ENCODE assay signal across 9 cellular contexts in genomic region chr6:50128420-50129005, GRCh38.
A peak's percentile ranks its signal among the peaks of the same experiment; 100 is the strongest.
DNase-seq lines count a peak whose midpoint lies in the region; ATAC-seq, FAIRE-seq and TF ChIP-seq lines count a peak whose summit lies in the region.
"Had no signal": no experiment of that assay in that cellular context is flagged by ENCODE, and none has a peak within 500 bp of the region (broad histone marks: within the 10 kb centered on the region; RNA-seq: fewer than 3 reads in every experiment).

No MANE protein-coding gene starts in this region.

- no peak overlapping the region for H2BK15ac ChIP-seq in IMR-90 (ENCODE audit: low read depth, low read length)

- TF ChIP-seq EP300 in HepG2 (IDR thresholded peaks at IDR 0.05; ENCODE audit: low read depth in 2 of 2, low read length in 2 of 2): no peak
- no peak for TF ChIP-seq EP300 in HepG2 (CRISPR knock-in tag; IDR thresholded peaks at IDR 0.05; ENCODE audit: borderline replicate concordance)

- H2BK120ac ChIP-seq in IMR-90 (ENCODE audit: low read depth, low read length): no peak overlapping the region

- BruUV-seq in IMR-90 (replicated peaks; lab: Mats Ljungman, UMichigan) (no TSS peak), HepG2 (replicated peaks; lab: Mats Ljungman, UMichigan) (no TSS peak)

- ATAC-seq in CD8-positive, alpha-beta T cell: no peak
- no peak for ATAC-seq in IMR-90 (ENCODE audit: low read depth)
- no peak for ATAC-seq in HepG2
- ATAC-seq in activated T-cell treated with anti-CD3 and anti-CD28 coated beads, Interleukin-2, amount 50 U/mL, for 72 hours (replicated peaks in 1 of 2): no peak
- no peak for ATAC-seq in GM18907 (IDR thresholded peaks at IDR 0.05; ENCODE audit: unreplicated experiment)
- ATAC-seq in HG03571 (IDR thresholded peaks at IDR 0.05; ENCODE audit: unreplicated experiment): no peak

- H4K91ac ChIP-seq in IMR-90 (ENCODE audit: insufficient read depth, low read depth, low read length): no peak overlapping the region

- no peak overlapping the region for H3K23ac ChIP-seq in IMR-90 (ENCODE audit: low read depth, low read length)

- no peak overlapping the region for H2BK20ac ChIP-seq in IMR-90 (ENCODE audit: low read depth, low read length)

- no peaks in the 10 kb centered on the region for H3K9me1 ChIP-seq in IMR-90 (ENCODE audit: insufficient read depth, low read length)

- no peak overlapping the region for H2BK5ac ChIP-seq in IMR-90 (ENCODE audit: low read depth, low read length, poor library complexity, severe bottlenecking)

- H3K9me3 Mint-ChIP-seq in CD8-positive, alpha-beta T cell: no peaks in the 10 kb centered on the region
- H3K9me3 Mint-ChIP-seq in activated T-cell treated with anti-CD3 and anti-CD28 coated beads, Interleukin-2, amount 50 U/mL, for 72 hours: no peaks in the 10 kb centered on the region

- H3K36me3 ChIP-seq in CD8-positive, alpha-beta T cell (ENCODE audit: insufficient read depth, low read length): no peaks in the 10 kb centered on the region
- H3K36me3 ChIP-seq in IMR-90 (ENCODE audit: control insufficient read depth, insufficient read depth, low read length) (no peaks in the 10 kb centered on the region), adrenal gland (replicated peaks in 1 of 2) (no peaks in the 10 kb centered on the region), HepG2 (replicated peaks in 1 of 2; ENCODE audit: control insufficient read depth in 1 of 2, insufficient read depth in 2 of 2, low read length in 2 of 2) (no peaks in the 10 kb centered on the region)

- no peak overlapping the region; the same call in 1 of the 2 replicates for H3K4me2 ChIP-seq in IMR-90 (ENCODE audit: low read depth, low read length)
- H3K4me2 ChIP-seq in HepG2 (ENCODE audit: low read depth, low read length): no peak overlapping the region

- dilution Hi-C loops in IMR-90 (cut with HindIII; ENCODE audit: low sequenced_read_pairs, unreplicated experiment): no loop called here

- H2AK9ac ChIP-seq in IMR-90 (replicated peaks; ENCODE audit: low read depth, low read length, poor library complexity): no peak overlapping the region

- TF ChIP-seq CTCF in CD8-positive, alpha-beta T cell (IDR thresholded peaks at IDR 0.05): peak; percentile 42
- peak; percentile 54 for TF ChIP-seq CTCF in IMR-90 (conservative IDR thresholded peaks at IDR 0.05; ENCODE audit: low read depth, low read length)
- TF ChIP-seq CTCF in adrenal gland (IDR thresholded peaks at IDR 0.05): peak; percentile 28 to 65 (median 44)
- peak; percentile 37 for TF ChIP-seq CTCF in HepG2 (CRISPR knock-in tag; IDR thresholded peaks at IDR 0.05)

- TF ChIP-seq POLR2A in IMR-90 (IDR thresholded peaks at IDR 0.05; ENCODE audit: low read depth, low read length): no peak
- no peak for TF ChIP-seq POLR2A in adrenal gland (IDR thresholded peaks at IDR 0.05)
- no peak for TF ChIP-seq POLR2A in HepG2 (IDR thresholded peaks at IDR 0.05; ENCODE audit: insufficient read depth in 1 of 2, low read depth in 2 of 2, low read length in 2 of 2)

- H3K4me3 Mint-ChIP-seq in CD8-positive, alpha-beta T cell: no peak overlapping the region
- H3K4me3 Mint-ChIP-seq in activated T-cell treated with anti-CD3 and anti-CD28 coated beads, Interleukin-2, amount 50 U/mL, for 72 hours: no peak overlapping the region

- H3K27me3 ChIP-seq in CD8-positive, alpha-beta T cell (ENCODE audit: insufficient read depth, low read length): no peaks in the 10 kb centered on the region
- H3K27me3 ChIP-seq in IMR-90 (ENCODE audit: control insufficient read depth, insufficient read depth, low read length): no peaks in the 10 kb centered on the region
- no peaks in the 10 kb centered on the region for H3K27me3 ChIP-seq in adrenal gland
- H3K27me3 ChIP-seq in HepG2 (ENCODE audit: control insufficient read depth in 1 of 2, insufficient read depth in 2 of 2, low read length in 2 of 2): no peaks in the 10 kb centered on the region

- no peak for FAIRE-seq in HepG2 (lab: Jason Lieb, UNC)

- no peak overlapping the region for H4K8ac ChIP-seq in IMR-90 (ENCODE audit: low read depth in 2 of 2, low read length in 2 of 2)

- H2AFZ ChIP-seq in IMR-90 (replicated peaks; ENCODE audit: low read length, poor library complexity): no peak overlapping the region
- H2AFZ ChIP-seq in HepG2 (ENCODE audit: low read length): no peak overlapping the region

- no peak overlapping the region for H3K18ac ChIP-seq in IMR-90 (ENCODE audit: low read depth, low read length)

- CTCF ChIA-PET in CD8-positive, alpha-beta T cell (lab: Charles Lee): no interaction called here
- CTCF ChIA-PET in IMR-90 (lab: Yijun Ruan, JAX) (interaction anchor here (0.5 to 1.0 kb wide), 5 partner anchors 16 to 694 kb away, joined by 3 to 7 read pairs (median 4); no protein-coding TSS in a partner anchor), HepG2 (lab: Yijun Ruan, JAX; ENCODE audit: low intra/inter-chr PET ratio, low total read pairs) (interaction anchor here (1.7 kb wide), 1 partner anchor 474 kb away, joined by 12 read pairs; no protein-coding TSS in a partner anchor)

- H3K79me2 ChIP-seq in HepG2 (ENCODE audit: insufficient read depth, low read length): no peaks in the 10 kb centered on the region

- H3K79me1 ChIP-seq in IMR-90 (ENCODE audit: low read depth in 1 of 2, low read length in 2 of 2): no peaks in the 10 kb centered on the region

- H2AK5ac ChIP-seq in IMR-90 (ENCODE audit: low read depth, low read length): no peak overlapping the region

- DNase-seq in CD8-positive, alpha-beta T cell: no peak
- DNase-seq in IMR-90 (peak; percentile 24), adrenal gland (no peak), HepG2 (ENCODE audit: low spot score) (peak; percentile 5), anterior cingulate cortex (lab: John Stamatoyannopoulos, UW) (no peak)
- no peak for DNase-seq in activated T-cell treated with anti-CD3 and anti-CD28 coated beads, Interleukin-2, amount 50 U/mL, for 72 hours
- DNase-seq: stimulated activated CD4-positive, alpha-beta T cell treated with anti-CD3 and anti-CD28 coated beads, Interleukin-15, amount 100 ng/mL, for 24 hours had no signal

- no peak overlapping the region for H4K5ac ChIP-seq in IMR-90 (ENCODE audit: low read depth, low read length)

- H3K9ac ChIP-seq in IMR-90 (ENCODE audit: low read depth, low read length) (no peak overlapping the region), HepG2 (ENCODE audit: insufficient read depth, low read depth, low read length) (no peak overlapping the region)

- in situ Hi-C loops in IMR-90 (cut with MboI; ENCODE audit: low sequenced_read_pairs): no loop called here
- in situ Hi-C loops in HepG2 (cut with HindIII; ENCODE audit: extremely low pct_ligation_motif_present, low pct_unique_long_range_greater_than_20kb): loop anchor here (10.0 to 25.0 kb wide), 2 partner anchors 466 to 659 kb away; no protein-coding TSS in a partner anchor

- intact Hi-C loops in CD8-positive, alpha-beta T cell (cut with DNase I, micrococcal nuclease): loop anchor here in 1 of 2 experiments (10.0 kb wide), 1 partner anchor 666 kb away; no protein-coding TSS in a partner anchor
- intact Hi-C loops in IMR-90 (cut with micrococcal nuclease): loop anchor here (1.0 to 10.0 kb wide), 3 partner anchors 474 to 1896 kb away; no protein-coding TSS in a partner anchor
- intact Hi-C loops in adrenal gland (cut with DNase I): loop anchor here in 1 of 2 donors (5.0 kb wide), 1 partner anchor 474 kb away; no protein-coding TSS in a partner anchor
- intact Hi-C loops in HepG2 (cut with micrococcal nuclease; ENCODE audit: unreplicated experiment): loop anchor here (1.0 to 2.0 kb wide), 2 partner anchors 474 to 664 kb away; no protein-coding TSS in a partner anchor

- H3K56ac ChIP-seq in IMR-90 (ENCODE audit: extremely low read depth, insufficient read depth, low read length): no peak overlapping the region

- no CpG with 5 or more reads among the region's 2 CpGs for WGBS in IMR-90 (ENCODE audit: extremely low coverage in 2 of 2, insufficient read length in 1 of 2), 2 experiments
- 0 to 2% (median 1%) methylated on average over 2 of the region's 2 CpGs for WGBS in adrenal gland, 4 donors
- under 1% methylated on average over 2 of the region's 2 CpGs for WGBS in HepG2 (ENCODE audit: low lambda C conversion rate)

- H3K4ac ChIP-seq in IMR-90 (ENCODE audit: low read depth, low read length): no peak overlapping the region

- no peaks in the 10 kb centered on the region for H3K9me3 ChIP-seq in CD8-positive, alpha-beta T cell (ENCODE audit: low read length)
- H3K9me3 ChIP-seq in IMR-90 (ENCODE audit: control insufficient read depth, insufficient read depth, low read length): no peaks in the 10 kb centered on the region
- no peaks in the 10 kb centered on the region for H3K9me3 ChIP-seq in adrenal gland (replicated peaks in 1 of 3)
- H3K9me3 ChIP-seq in HepG2 (ENCODE audit: low read length): no peaks in the 10 kb centered on the region

- no peaks in the 10 kb centered on the region for H3K4me1 ChIP-seq in CD8-positive, alpha-beta T cell (ENCODE audit: insufficient read depth, low read length)
- H3K4me1 ChIP-seq in IMR-90 (ENCODE audit: control insufficient read depth, insufficient read depth, low read length) (no peaks in the 10 kb centered on the region), adrenal gland (replicated peaks in 1 of 2) (no peaks in the 10 kb centered on the region), HepG2 (ENCODE audit: insufficient read depth, low read length) (peaks cover 5% of the 10 kb centered on the region; the same call in 1 of the 2 replicates)

- no peaks in the 10 kb centered on the region for H4K20me1 ChIP-seq in IMR-90 (ENCODE audit: insufficient read depth, low read length)
- no peaks in the 10 kb centered on the region for H4K20me1 ChIP-seq in HepG2 (ENCODE audit: insufficient read depth, low read length)

- no peak overlapping the region for H3K27ac Mint-ChIP-seq in CD8-positive, alpha-beta T cell
- no peak overlapping the region for H3K27ac Mint-ChIP-seq in activated T-cell treated with anti-CD3 and anti-CD28 coated beads, Interleukin-2, amount 50 U/mL, for 72 hours

- no peaks in the 10 kb centered on the region for H3K36me3 Mint-ChIP-seq in CD8-positive, alpha-beta T cell
- H3K36me3 Mint-ChIP-seq in activated T-cell treated with anti-CD3 and anti-CD28 coated beads, Interleukin-2, amount 50 U/mL, for 72 hours (ENCODE audit: insufficient read depth in 2 of 2): no peaks in the 10 kb centered on the region

- POLR2A ChIA-PET in CD8-positive, alpha-beta T cell (lab: Charles Lee): no interaction called here
- POLR2A ChIA-PET in IMR-90 (lab: Charles Lee; ENCODE audit: unreplicated experiment): no interaction called here
- POLR2A ChIA-PET in HepG2 (lab: Yijun Ruan, JAX): no interaction called here

- H3K4me1 Mint-ChIP-seq in CD8-positive, alpha-beta T cell (ENCODE audit: low read depth): no peaks in the 10 kb centered on the region
- H3K4me1 Mint-ChIP-seq in activated T-cell treated with anti-CD3 and anti-CD28 coated beads, Interleukin-2, amount 50 U/mL, for 72 hours (ENCODE audit: low read depth): no peaks in the 10 kb centered on the region

- no peak overlapping the region for H3K14ac ChIP-seq in IMR-90 (replicated peaks; ENCODE audit: low read depth, low read length)

- no peaks in the 10 kb centered on the region for H3K27me3 Mint-ChIP-seq in CD8-positive, alpha-beta T cell (ENCODE audit: low read depth)
- no peaks in the 10 kb centered on the region for H3K27me3 Mint-ChIP-seq in activated T-cell treated with anti-CD3 and anti-CD28 coated beads, Interleukin-2, amount 50 U/mL, for 72 hours (ENCODE audit: low read depth)

- no peak overlapping the region for H3K27ac ChIP-seq in CD8-positive, alpha-beta T cell (ENCODE audit: low read depth, low read length)
- no peak overlapping the region for H3K27ac ChIP-seq in IMR-90 (ENCODE audit: insufficient read depth, low read length)
- H3K27ac ChIP-seq in adrenal gland: no peak overlapping the region
- H3K27ac ChIP-seq in HepG2 (ENCODE audit: extremely low read length, insufficient read depth, low read length): no peak overlapping the region

- H3K4me3 ChIP-seq in CD8-positive, alpha-beta T cell (ENCODE audit: low read depth, low read length): no peak overlapping the region
- H3K4me3 ChIP-seq in IMR-90 (ENCODE audit: insufficient read depth, low read depth, low read length): no peak overlapping the region
- no peak overlapping the region for H3K4me3 ChIP-seq in adrenal gland
- H3K4me3 ChIP-seq in HepG2 (replicated peaks in 1 of 3; ENCODE audit: insufficient read depth in 1 of 3, low read depth in 2 of 3, low read length in 3 of 3): no peak overlapping the region

- TF ChIP-seq RAD21 in IMR-90 (IDR thresholded peaks at IDR 0.05; ENCODE audit: low read length) (peak; percentile 51), HepG2 (CRISPR knock-in tag; IDR thresholded peaks at IDR 0.05) (no peak)

Comparison
In these comparisons a context has a peak if more than half of its experiments do, and no peak if none do; other contexts are left out.
1. DNase-seq: peak in IMR-90 (single experiment) and HepG2 (single experiment); none in CD8-positive, alpha-beta T cell (0 of 7), adrenal gland (0 of 7), activated T-cell treated with anti-CD3 and anti-CD28 coated beads, Interleukin-2, amount 50 U/mL, for 72 hours (0 of 2) and anterior cingulate cortex (0 of 58).
2. Peak in every context shown above with its lines, with median percentiles within 50 percentile points of each other: CTCF ChIP-seq.